In genomic region chr2:10120938-10121574, GRCh38 we compare ENCODE assay signal across 8 cellular contexts. TPM values are rescaled to one million over a fixed set of nuclear protein-coding genes. Genes with fewer than 3 reads are reported as not detected.
DNase-seq lines count a peak whose midpoint lies in the region; ATAC-seq and TF ChIP-seq lines count a peak whose summit lies in the region.

No MANE protein-coding gene starts in this region.

- DNase-seq in activated CD8-positive, alpha-beta memory T cell treated with anti-CD3 and anti-CD28 coated beads, Interleukin-2, amount 10 ng/mL, durations not matched to agents 7 days and 5 days, result no peak
- DNase-seq in activated CD8-positive, alpha-beta memory T cell treated with anti-CD3 and anti-CD28 coated beads, Interleukin-2, amount 50 U/mL, for 48 hours, result no peak
- DNase-seq in NCI-H526 treated with DMSO at 0.1 percent for 48 hours (lab: John Stamatoyannopoulos, UW) (peak; percentile 50), colonic mucosa (peak; percentile 55), natural killer cell (no peak), SK-N-DZ (ENCODE audit: low spot score) (no peak)
- no peak for DNase-seq in activated CD4-positive, CD25-positive, alpha-beta regulatory T cell (lab: John Stamatoyannopoulos, UW)

- intact Hi-C loops in colonic mucosa (cut with DNase I) (loop anchor here (10.0 kb wide), 1 partner anchor 544 kb away; no protein-coding TSS in a partner anchor), natural killer cell (cut with micrococcal nuclease) (loop anchor here (2.0 kb wide), 2 partner anchors 76 to 182 kb away; partner anchors contain the start of gene HPCAL1)

- no peaks in the 10 kb centered on the region for H3K36me3 ChIP-seq in colonic mucosa

- H3K4me1 Mint-ChIP-seq in activated CD8-positive, alpha-beta memory T cell treated with anti-CD3 and anti-CD28 coated beads, Interleukin-2, amount 10 ng/mL, durations not matched to agents 7 days and 5 days, result peaks cover 43% of the 10 kb centered on the region
- peaks cover 50 to 54% of the 10 kb centered on the region in 2 donors for H3K4me1 Mint-ChIP-seq in natural killer cell

- H3K9me3 Mint-ChIP-seq in activated CD8-positive, alpha-beta memory T cell treated with anti-CD3 and anti-CD28 coated beads, Interleukin-2, amount 10 ng/mL, durations not matched to agents 7 days and 5 days (ENCODE audit: low read depth), result no peaks in the 10 kb centered on the region
- no peaks in the 10 kb centered on the region for H3K9me3 Mint-ChIP-seq in natural killer cell

- TF ChIP-seq CTCF in colonic mucosa (IDR thresholded peaks at IDR 0.05) (no peak), natural killer cell (IDR thresholded peaks at IDR 0.05) (no peak)

- ATAC-seq in activated CD8-positive, alpha-beta memory T cell treated with anti-CD3 and anti-CD28 coated beads, Interleukin-2, amount 10 ng/mL, durations not matched to agents 7 days and 5 days, result no peak
- ATAC-seq in natural killer cell, result no peak
- no peak for ATAC-seq in GM19455 (IDR thresholded peaks at IDR 0.05; ENCODE audit: unreplicated experiment)

- H3K4me3 ChIP-seq in colonic mucosa, result peak overlapping the region; percentile 67

- no peaks in the 10 kb centered on the region for H3K9me3 ChIP-seq in colonic mucosa

- H3K27ac ChIP-seq in colonic mucosa, result peak overlapping the region; percentile 83

- peak overlapping the region; percentile 99 for H3K27ac Mint-ChIP-seq in activated CD8-positive, alpha-beta memory T cell treated with anti-CD3 and anti-CD28 coated beads, Interleukin-2, amount 10 ng/mL, durations not matched to agents 7 days and 5 days
- peak overlapping the region; percentile 89 to 92 for H3K27ac Mint-ChIP-seq in natural killer cell

- peak overlapping the region; percentile 89 for H3K4me3 Mint-ChIP-seq in activated CD8-positive, alpha-beta memory T cell treated with anti-CD3 and anti-CD28 coated beads, Interleukin-2, amount 10 ng/mL, durations not matched to agents 7 days and 5 days
- H3K4me3 Mint-ChIP-seq in natural killer cell, result peak overlapping the region; percentile 97

- no peaks in the 10 kb centered on the region for H3K27me3 ChIP-seq in colonic mucosa

- peaks cover 49% of the 10 kb centered on the region for H3K36me3 Mint-ChIP-seq in activated CD8-positive, alpha-beta memory T cell treated with anti-CD3 and anti-CD28 coated beads, Interleukin-2, amount 10 ng/mL, durations not matched to agents 7 days and 5 days
- H3K36me3 Mint-ChIP-seq in natural killer cell, result no peaks in the 10 kb centered on the region

- H3K4me1 ChIP-seq in colonic mucosa, result peaks cover 29% of the 10 kb centered on the region

- H3K27me3 Mint-ChIP-seq in activated CD8-positive, alpha-beta memory T cell treated with anti-CD3 and anti-CD28 coated beads, Interleukin-2, amount 10 ng/mL, durations not matched to agents 7 days and 5 days, result no peaks in the 10 kb centered on the region
- no peaks in the 10 kb centered on the region for H3K27me3 Mint-ChIP-seq in natural killer cell (ENCODE audit: low read depth in 2 of 2)

- peak overlapping the region; percentile 76 to 81 for H3K9ac ChIP-seq in colonic mucosa (ENCODE audit: low read depth in 2 of 2, low read length in 2 of 2)

- CTCF ChIA-PET in activated CD8-positive, alpha-beta memory T cell treated with anti-CD3 and anti-CD28 coated beads, Interleukin-2, amount 10 ng/mL, durations not matched to agents 7 days and 5 days (lab: Charles Lee), result interaction anchor here (12.8 kb wide), 1 partner anchor 48 kb away, joined by 84 read pairs; no protein-coding TSS in a partner anchor

RNA-seq across cellular contexts. Expression of gene RRM2, which starts 1.5 kb away (rescaled TPM):
- 100 to 1,000 TPM; 506 to 648 TPM for total RNA-seq in activated CD8-positive, alpha-beta memory T cell treated with anti-CD3 and anti-CD28 coated beads, Interleukin-2, amount 10 ng/mL, durations not matched to agents 7 days and 5 days
- 100 to 1,000 TPM in 1 of 2 donors, 10 to 100 TPM in 1; 54.3 to 216 TPM for total RNA-seq in colonic mucosa
- total RNA-seq in natural killer cell, result 10 to 100 TPM; 16.1 to 22.1 (median 18.5) TPM
- polyA plus RNA-seq in SK-N-DZ (2014; cell fraction: cytosol; rRNA removed), result 126 and 131 TPM in 2 replicates
- polyA plus RNA-seq in SK-N-DZ (2014; cell fraction: nucleus; rRNA removed), result 60.6 and 127 TPM in 2 replicates

RNA-seq across cellular contexts. Expression of gene CYS1, which starts 40.8 kb away (rescaled TPM):
- under 1 TPM in 1 of 2 experiments, not detected in 1; 0.75 TPM for total RNA-seq in activated CD8-positive, alpha-beta memory T cell treated with anti-CD3 and anti-CD28 coated beads, Interleukin-2, amount 10 ng/mL, durations not matched to agents 7 days and 5 days
- total RNA-seq in colonic mucosa (1 to 10 TPM in 1 of 2 donors, under 1 TPM in 1; 0.52 to 2.5 TPM), natural killer cell (not detected)
- polyA plus RNA-seq in SK-N-DZ (2014; cell fraction: cytosol; rRNA removed), result not detected in 2 replicates
- polyA plus RNA-seq in SK-N-DZ (2014; cell fraction: nucleus; rRNA removed), result not detected in 2 replicates

Comparison
In these comparisons a context has a peak if more than half of its experiments do, and no peak if none do; other contexts are left out.
1. DNase-seq: peak in NCI-H526 treated with DMSO at 0.1 percent for 48 hours (single experiment) and colonic mucosa (single experiment); none in activated CD8-positive, alpha-beta memory T cell treated with anti-CD3 and anti-CD28 coated beads, Interleukin-2, amount 10 ng/mL, durations not matched to agents 7 days and 5 days (single experiment), activated CD8-positive, alpha-beta memory T cell treated with anti-CD3 and anti-CD28 coated beads, Interleukin-2, amount 50 U/mL, for 48 hours (single experiment), natural killer cell (single experiment), activated CD4-positive, CD25-positive, alpha-beta regulatory T cell (0 of 4) and SK-N-DZ (single experiment).